ENCODE assay signal across 1 cellular context in the genomic region with DNA sequence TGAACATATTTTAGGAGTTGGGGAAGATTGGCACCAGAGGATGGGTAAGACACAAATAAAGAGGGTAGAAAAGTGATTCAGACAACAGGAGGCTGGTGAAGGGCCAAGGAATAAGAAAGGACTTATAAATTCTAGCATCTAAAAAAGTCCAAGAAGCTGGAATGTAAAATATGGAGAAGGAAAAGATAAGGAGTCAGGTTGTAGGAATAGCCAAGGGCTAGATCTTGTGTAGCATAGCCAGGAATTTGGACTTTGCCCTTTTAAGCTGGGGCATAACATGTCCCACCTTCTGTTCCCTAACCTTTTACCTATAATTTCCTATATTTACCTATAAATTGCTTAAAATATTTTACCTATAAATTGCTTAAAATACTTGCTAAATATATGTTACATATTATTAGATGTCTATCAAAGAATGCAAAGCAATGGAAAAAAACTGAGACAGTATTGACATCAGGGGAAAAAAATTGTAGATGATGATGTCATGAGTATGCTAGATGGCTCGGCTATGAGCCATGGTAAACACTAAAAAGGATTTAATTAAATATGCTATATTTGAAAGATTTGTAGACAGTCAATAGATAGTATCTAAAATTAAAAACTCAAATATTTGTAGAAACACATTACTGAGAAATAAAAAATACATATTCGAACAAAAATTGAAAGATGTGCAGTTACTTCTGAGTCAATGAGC.
A peak's percentile ranks its signal among the peaks of the same experiment; 100 is the strongest.
TF ChIP-seq lines count a peak whose summit lies in the region.

No MANE protein-coding gene starts in this region.

TF ChIP-seq in SK-N-SH, 30 proteins besides CTCF, POLR2A, EP300 and RAD21:
- TF ChIP-seq EZH2phosphoT487 (IDR thresholded peaks at IDR 0.05; ENCODE audit: borderline replicate concordance, low read depth) = no peak
- TF ChIP-seq, protein P1, sequence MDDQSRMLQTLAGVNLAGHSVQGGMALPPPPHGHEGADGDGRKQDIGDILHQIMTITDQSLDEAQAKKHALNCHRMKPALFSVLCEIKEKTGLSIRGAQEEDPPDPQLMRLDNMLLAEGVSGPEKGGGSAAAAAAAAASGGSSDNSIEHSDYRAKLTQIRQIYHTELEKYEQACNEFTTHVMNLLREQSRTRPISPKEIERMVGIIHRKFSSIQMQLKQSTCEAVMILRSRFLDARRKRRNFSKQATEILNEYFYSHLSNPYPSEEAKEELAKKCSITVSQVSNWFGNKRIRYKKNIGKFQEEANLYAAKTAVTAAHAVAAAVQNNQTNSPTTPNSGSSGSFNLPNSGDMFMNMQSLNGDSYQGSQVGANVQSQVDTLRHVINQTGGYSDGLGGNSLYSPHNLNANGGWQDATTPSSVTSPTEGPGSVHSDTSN (IDR thresholded peaks at IDR 0.05) = peak; percentile 20; the same call in 1 of the 2 replicates
